ENCODE assay signal across 19 cellular contexts in the genomic region with DNA sequence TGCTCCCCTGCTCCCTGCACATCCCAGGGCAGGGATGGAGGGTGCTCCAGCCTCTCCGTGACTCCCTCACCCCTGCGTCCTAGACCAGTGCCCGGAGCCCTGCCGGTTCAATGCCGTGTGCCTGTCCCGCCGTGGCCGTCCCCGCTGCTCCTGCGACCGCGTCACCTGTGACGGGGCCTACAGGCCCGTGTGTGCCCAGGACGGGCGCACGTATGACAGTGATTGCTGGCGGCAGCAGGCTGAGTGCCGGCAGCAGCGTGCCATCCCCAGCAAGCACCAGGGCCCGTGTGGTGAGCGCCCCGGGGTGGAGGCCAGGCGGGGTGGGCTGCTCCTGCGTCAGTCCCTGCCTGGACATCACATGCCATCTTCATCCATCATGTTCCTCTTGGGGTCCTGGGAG. TPM values are rescaled to one million over a fixed set of nuclear protein-coding genes. Genes with fewer than 3 reads are reported as not detected.
DNase-seq lines count a peak whose midpoint lies in the region; ATAC-seq, FAIRE-seq and TF ChIP-seq lines count a peak whose summit lies in the region.
"Had no signal": no experiment of that assay in that cellular context is flagged by ENCODE, and none has a peak within 500 bp of the region (broad histone marks: within the 10 kb centered on the region; RNA-seq: fewer than 3 reads in every experiment).

No MANE protein-coding gene starts in this region.

- no peaks in the 10 kb centered on the region for H3K9me3 ChIP-seq in HCT116 (ENCODE audit: control insufficient read depth in 1 of 2, insufficient read depth in 1 of 2, low read depth in 1 of 2, low read length in 2 of 2)
- H3K9me3 ChIP-seq in K562 (replicated peaks; ENCODE audit: control insufficient read depth, insufficient read depth, low read depth, low read length): no peaks in the 10 kb centered on the region
- no peaks in the 10 kb centered on the region for H3K9me3 ChIP-seq in neuronal stem cell (replicated peaks in 1 of 2; ENCODE audit: control insufficient read depth in 2 of 2, insufficient read depth in 1 of 2, low read depth in 1 of 2, low read length in 2 of 2)
- no peaks in the 10 kb centered on the region for H3K9me3 ChIP-seq in H9 (ENCODE audit: control insufficient read depth, low read depth, low read length)
- H3K9me3 ChIP-seq: BLaER1 treated with 17β-estradiol and CSF1 and Interleukin-3, amounts not matched to agents 10 nM and 100 nM had no signal

- H2BK20ac ChIP-seq in H9 (ENCODE audit: low read depth, low read length, poor library complexity, severe bottlenecking): no peak overlapping the region

- H3K27me3 ChIP-seq in HCT116 (ENCODE audit: insufficient read depth, low read length) (no peaks in the 10 kb centered on the region), K562 (ENCODE audit: control insufficient read depth in 2 of 2, insufficient read depth in 2 of 2, low read length in 2 of 2) (no peaks in the 10 kb centered on the region), neuronal stem cell (ENCODE audit: control insufficient read depth in 3 of 3, insufficient read depth in 3 of 3, low read depth in 1 of 3, low read length in 3 of 3) (no peaks in the 10 kb centered on the region), H9 (ENCODE audit: insufficient read depth, low read length) (no peaks in the 10 kb centered on the region; the same call in 1 of the 2 replicates)

- peaks cover 36% of the 10 kb centered on the region; the same call in 1 of the 2 replicates for H3K79me2 ChIP-seq in HCT116 (ENCODE audit: insufficient read depth, low read length)
- no peaks in the 10 kb centered on the region; the same call in 2 of the 3 replicates for H3K79me2 ChIP-seq in K562 (ENCODE audit: control insufficient read depth, insufficient read depth, low read length)
- no peaks in the 10 kb centered on the region for H3K79me2 ChIP-seq in H9 (ENCODE audit: insufficient read depth, low read length)

- ATAC-seq in HCT116 (no peak), K562 (no peak), GM18909 (IDR thresholded peaks at IDR 0.05; ENCODE audit: poor library complexity, unreplicated experiment) (no peak)
- ATAC-seq: CD8-positive, alpha-beta T cell had no signal

- in situ Hi-C loops in K562 (cut with MboI): no loop called here

- H3K9me3 Mint-ChIP-seq in activated naive CD4-positive, alpha-beta T cell treated with anti-CD3 and anti-CD28 coated beads, Interleukin-2, amount 10 ng/mL, durations not matched to agents 7 days and 5 days: no peaks in the 10 kb centered on the region
- H3K9me3 Mint-ChIP-seq in H9: no peaks in the 10 kb centered on the region; a peak in 1 of 5 replicates
- H3K9me3 Mint-ChIP-seq: CD8-positive, alpha-beta T cell; IgD-negative memory B cell had no signal

- intact Hi-C loops in HCT116 (cut with micrococcal nuclease): no loop called here
- intact Hi-C loops in K562 (cut with micrococcal nuclease): no loop called here

- H3K36me3 ChIP-seq in HCT116 (ENCODE audit: control insufficient read depth in 1 of 2, insufficient read depth in 2 of 2, low read length in 2 of 2) (peaks cover 15 to 36% of the 10 kb centered on the region in 2 experiments; a peak in 3 of 4 replicates), K562 (ENCODE audit: control insufficient read depth, insufficient read depth, low read length) (peaks cover 55% of the 10 kb centered on the region; the same call in 2 of the 3 replicates), neuronal stem cell (replicated peaks in 1 of 2; ENCODE audit: control insufficient read depth in 2 of 2, insufficient read depth in 2 of 2, low read length in 2 of 2) (peaks cover 52 to 67% of the 10 kb centered on the region in 2 donors)

- H2BK15ac ChIP-seq in neuronal stem cell (ENCODE audit: low read length) (no peak overlapping the region), H9 (ENCODE audit: low read depth, low read length) (no peak overlapping the region)

- H2BK5ac ChIP-seq in neuronal stem cell (ENCODE audit: low read length): no peak overlapping the region
- no peak overlapping the region for H2BK5ac ChIP-seq in H9 (ENCODE audit: insufficient read length, low read length)

- H3K27me3 Mint-ChIP-seq in activated naive CD4-positive, alpha-beta T cell treated with anti-CD3 and anti-CD28 coated beads, Interleukin-2, amount 10 ng/mL, durations not matched to agents 7 days and 5 days: peaks cover 34% of the 10 kb centered on the region
- H3K27me3 Mint-ChIP-seq in H9 (ENCODE audit: low read depth): peaks cover 34% of the 10 kb centered on the region

- no peak overlapping the region for H4K5ac ChIP-seq in H9 (ENCODE audit: insufficient read length, low read depth, low read length)

- POLR2A ChIA-PET in HCT116 (lab: Charles Lee) (no interaction called here), K562 (lab: Yijun Ruan, JAX) (interaction anchor here (0.6 kb wide), 1 partner anchor 12 kb away, joined by 3 read pairs; no protein-coding TSS in a partner anchor)

- no peak overlapping the region for H4K91ac ChIP-seq in neuronal stem cell (ENCODE audit: low read depth, low read length, poor library complexity)
- H4K91ac ChIP-seq in H9 (ENCODE audit: insufficient read length, low read depth, low read length): no peak overlapping the region

- H2AFZ ChIP-seq in HCT116 (ENCODE audit: low read depth, low read length, poor library complexity, severe bottlenecking) (no peak overlapping the region), K562 (ENCODE audit: low read depth, low read length) (no peak overlapping the region), neuronal stem cell (ENCODE audit: low read length) (no peak overlapping the region), H9 (ENCODE audit: low read length) (no peak overlapping the region)

- H3K4ac ChIP-seq in neuronal stem cell (ENCODE audit: low read length): no peak overlapping the region
- no peak overlapping the region for H3K4ac ChIP-seq in H9 (ENCODE audit: low read depth, low read length)

- no peak overlapping the region for H3K27ac Mint-ChIP-seq in activated naive CD4-positive, alpha-beta T cell treated with anti-CD3 and anti-CD28 coated beads, Interleukin-2, amount 10 ng/mL, durations not matched to agents 7 days and 5 days
- H3K27ac Mint-ChIP-seq in H9: no peak overlapping the region
- H3K27ac Mint-ChIP-seq: CD8-positive, alpha-beta T cell; IgD-negative memory B cell had no signal

- H3K4me2 ChIP-seq in HCT116 (ENCODE audit: low read length) (no peak overlapping the region), K562 (ENCODE audit: insufficient read depth, low read length) (no peak overlapping the region), neuronal stem cell (ENCODE audit: insufficient read depth, low read length, poor library complexity, severe bottlenecking) (peak overlapping the region; percentile 18), H9 (ENCODE audit: insufficient read depth, insufficient read length, low read length) (no peak overlapping the region)

- no peak for TF ChIP-seq POLR2A in HCT116 (IDR thresholded peaks at IDR 0.05; ENCODE audit: borderline replicate concordance, extremely low read depth, insufficient read depth, insufficient read length)
- no peak for TF ChIP-seq POLR2A in K562 (conservative IDR thresholded peaks at IDR 0.05)

- no peaks in the 10 kb centered on the region for H3K9me1 ChIP-seq in K562 (ENCODE audit: control insufficient read depth, insufficient read depth, low read length)

- no peak for TF ChIP-seq EP300 in K562 (IDR thresholded peaks at IDR 0.05; ENCODE audit: low read length)

- no peak overlapping the region for H2BK120ac ChIP-seq in neuronal stem cell (ENCODE audit: low read depth, low read length)
- H2BK120ac ChIP-seq in H9 (ENCODE audit: low read depth, low read length, poor library complexity, severe bottlenecking): no peak overlapping the region

- RAD21 ChIA-PET in HCT116 (lab: Charles Lee; ENCODE audit: low non-redundant PET in 1 of 2, low total read pairs in 2 of 2, uncharacterized antibody in 2 of 2, unreplicated experiment in 2 of 2): no interaction called here

- peak overlapping the region; percentile 71 for H3K18ac ChIP-seq in neuronal stem cell (ENCODE audit: low read length)
- H3K18ac ChIP-seq in H9 (ENCODE audit: insufficient read length, low read depth, low read length): no peak overlapping the region

- peaks cover 4% of the 10 kb centered on the region for H3K23me2 ChIP-seq in H9 (ENCODE audit: insufficient read length, low read depth, low read length, poor library complexity, severe bottlenecking)

- CTCF ChIA-PET in activated naive CD4-positive, alpha-beta T cell treated with anti-CD3 and anti-CD28 coated beads, Interleukin-2, amount 10 ng/mL, durations not matched to agents 7 days and 5 days (lab: Charles Lee): interaction anchor here (2.3 kb wide), 1 partner anchor 18 kb away, joined by 7 read pairs; no protein-coding TSS in a partner anchor
- CTCF ChIA-PET in HCT116 (lab: Charles Lee): no interaction called here
- CTCF ChIA-PET in K562 (lab: Yijun Ruan, JAX; ENCODE audit: low intra/inter-chr PET ratio): no interaction called here

- H3K56ac ChIP-seq in H9 (ENCODE audit: insufficient read length, low read depth, low read length): no peak overlapping the region

- WGBS in K562 (ENCODE audit: insufficient coverage, low coverage, missing lambda C conversion rate): 95% methylated on average over 15 of the region's 25 CpGs
- WGBS in neuronal stem cell (ENCODE audit: extremely low coverage in 2 of 2, insufficient read length in 2 of 2, insufficient replicate concordance in 1 of 2), 2 donors: no CpG with 5 or more reads among the region's 25 CpGs
- WGBS in H9 (ENCODE audit: extremely low coverage, insufficient read length, low lambda C conversion rate): no CpG with 5 or more reads among the region's 25 CpGs

- peaks cover 17% of the 10 kb centered on the region for H3K4me1 Mint-ChIP-seq in activated naive CD4-positive, alpha-beta T cell treated with anti-CD3 and anti-CD28 coated beads, Interleukin-2, amount 10 ng/mL, durations not matched to agents 7 days and 5 days
- H3K4me1 Mint-ChIP-seq in H9: peaks cover 7 to 15% of the 10 kb centered on the region in 2 experiments

- H2AK5ac ChIP-seq in neuronal stem cell (ENCODE audit: low read depth, low read length) (no peak overlapping the region), H9 (ENCODE audit: insufficient read length, low read length) (no peak overlapping the region)

- no peak for DNase-seq in activated naive CD4-positive, alpha-beta T cell treated with anti-CD3 and anti-CD28 coated beads, Interleukin-2, amount 10 ng/mL, durations not matched to agents 7 days and 5 days
- no peak for DNase-seq in activated naive CD4-positive, alpha-beta T cell treated with Interleukin-2 at 50 U/mL for 16 hours
- no peak for DNase-seq in HCT116 (ENCODE audit: low read depth, low spot score)
- no peak for DNase-seq in K562 (ENCODE audit: extremely low read depth in 1 of 4, low spot score in 3 of 4)
- no peak for DNase-seq in neuronal stem cell (ENCODE audit: low spot score)
- no peak for DNase-seq in H9
- DNase-seq: 8988T; Calu3; CD8-positive, alpha-beta T cell; DMS79 treated with DMSO at 0.1 percent for 48 hours; GF-D8; GOT3; HCEC 1CT had no signal

- H4K20me1 ChIP-seq in HCT116 (ENCODE audit: insufficient read depth) (no peaks in the 10 kb centered on the region), K562 (replicated peaks; ENCODE audit: control insufficient read depth, insufficient read depth, low read length) (peaks cover 18% of the 10 kb centered on the region), H9 (ENCODE audit: control insufficient read depth, insufficient read depth, insufficient read length) (peaks cover 3% of the 10 kb centered on the region)

- TF ChIP-seq RAD21 in HCT116 (IDR thresholded peaks at IDR 0.05; ENCODE audit: low read depth) (no peak), K562 (CRISPR knock-in tag; conservative IDR thresholded peaks at IDR 0.05 in 1 of 2, IDR thresholded peaks at IDR 0.05 in 1 of 2) (no peak)

- no peaks in the 10 kb centered on the region for H3K9me2 ChIP-seq in HCT116 (ENCODE audit: insufficient read depth)

- FAIRE-seq in K562 (lab: Jason Lieb, UNC): no peak
- FAIRE-seq: HTR-8/SVneo had no signal

- H3K23ac ChIP-seq in neuronal stem cell (ENCODE audit: low read depth, low read length, poor library complexity): peak overlapping the region; percentile 93
- H3K23ac ChIP-seq in H9 (ENCODE audit: insufficient read length, low read depth, low read length): no peak overlapping the region

- H3K36me3 Mint-ChIP-seq in activated naive CD4-positive, alpha-beta T cell treated with anti-CD3 and anti-CD28 coated beads, Interleukin-2, amount 10 ng/mL, durations not matched to agents 7 days and 5 days: no peaks in the 10 kb centered on the region
- peaks cover 7 to 41% (median 39%) of the 10 kb centered on the region in 3 experiments for H3K36me3 Mint-ChIP-seq in H9 (ENCODE audit: insufficient read depth in 1 of 3, low read depth in 3 of 3)
- H3K36me3 Mint-ChIP-seq: CD8-positive, alpha-beta T cell; IgD-negative memory B cell had no signal

- H4K8ac ChIP-seq in neuronal stem cell (ENCODE audit: low read depth, low read length): no peak overlapping the region
- no peak overlapping the region for H4K8ac ChIP-seq in H9 (replicated peaks; ENCODE audit: insufficient read length, low read depth, low read length)

- TF ChIP-seq CTCF in HCT116 (IDR thresholded peaks at IDR 0.05 in 2 of 3, conservative IDR thresholded peaks at IDR 0.05 in 1 of 3; ENCODE audit: borderline replicate concordance in 1 of 3, insufficient read depth in 1 of 3, low read depth in 2 of 3, low read length in 2 of 3): no peak
- TF ChIP-seq CTCF in K562 (IDR thresholded peaks at IDR 0.05 in 2 of 3, conservative IDR thresholded peaks at IDR 0.05 in 1 of 3; ENCODE audit: insufficient read depth in 2 of 3, low read depth in 1 of 3, low read length in 3 of 3): no peak
- TF ChIP-seq CTCF in H9 (conservative IDR thresholded peaks at IDR 0.05): no peak

- BruUV-seq in HCT116 (replicated peaks; lab: Mats Ljungman, UMichigan): no TSS peak
- BruUV-seq in K562 (replicated peaks; lab: Mats Ljungman, UMichigan): no TSS peak

- H3K79me1 ChIP-seq in neuronal stem cell (ENCODE audit: low read depth, low read length): peaks cover 34% of the 10 kb centered on the region
- no peaks in the 10 kb centered on the region for H3K79me1 ChIP-seq in H9 (ENCODE audit: insufficient read depth, low read depth, low read length, poor library complexity, severe bottlenecking)

- H3K4me3 ChIP-seq in HCT116 (replicated peaks in 1 of 2; ENCODE audit: low read depth in 1 of 2, low read length in 2 of 2) (no peak overlapping the region), K562 (no peak overlapping the region), neuronal stem cell (ENCODE audit: low read length in 2 of 2) (no peak overlapping the region)
- H3K4me3 ChIP-seq: BLaER1 treated with 17β-estradiol and CSF1 and Interleukin-3, amounts not matched to agents 10 nM and 100 nM had no signal

- H2BK12ac ChIP-seq in neuronal stem cell (ENCODE audit: low read length) (peak overlapping the region; percentile 58), H9 (ENCODE audit: insufficient read length, low read depth, low read length) (no peak overlapping the region)

- H3K4me3 Mint-ChIP-seq in activated naive CD4-positive, alpha-beta T cell treated with anti-CD3 and anti-CD28 coated beads, Interleukin-2, amount 10 ng/mL, durations not matched to agents 7 days and 5 days: peak overlapping the region; percentile 28
- no peak overlapping the region for H3K4me3 Mint-ChIP-seq in H9
- H3K4me3 Mint-ChIP-seq: CD8-positive, alpha-beta T cell had no signal

- H3K27ac ChIP-seq in HCT116 (ENCODE audit: low read depth, low read length): peak overlapping the region; percentile 9; the same call in 1 of the 2 replicates
- H3K27ac ChIP-seq in K562 (ENCODE audit: extremely low read depth, low read depth, low read length): no peak overlapping the region
- H3K27ac ChIP-seq in neuronal stem cell (replicated peaks; ENCODE audit: low read length): no peak overlapping the region
- H3K27ac ChIP-seq in H9 (ENCODE audit: insufficient read length, low read depth, low read length): no peak overlapping the region
- H3K27ac ChIP-seq: BLaER1 treated with 17β-estradiol and CSF1 and Interleukin-3, amounts not matched to agents 10 nM and 100 nM had no signal

- no peak overlapping the region for H3T11ph ChIP-seq in H9 (ENCODE audit: low read length)

- no peak overlapping the region for H3K9ac ChIP-seq in HCT116 (ENCODE audit: low read length)
- no peak overlapping the region for H3K9ac ChIP-seq in K562 (ENCODE audit: insufficient read depth in 1 of 2, low read depth in 2 of 2, low read length in 2 of 2)
- H3K9ac ChIP-seq in neuronal stem cell (ENCODE audit: low read depth, low read length, poor library complexity): no peak overlapping the region
- no peak overlapping the region for H3K9ac ChIP-seq in H9 (ENCODE audit: extremely low read depth, insufficient read length, low read length)
- H3K9ac ChIP-seq: BLaER1 treated with 17β-estradiol and CSF1 and Interleukin-3, amounts not matched to agents 10 nM and 100 nM had no signal

- peak overlapping the region; percentile 56 for H3K14ac ChIP-seq in neuronal stem cell (ENCODE audit: low read length)
- no peak overlapping the region for H3K14ac ChIP-seq in H9 (ENCODE audit: insufficient read depth, low read length)

- peaks cover 7 to 18% of the 10 kb centered on the region in 2 experiments; a peak in 3 of 4 replicates for H3K4me1 ChIP-seq in HCT116 (ENCODE audit: control insufficient read depth in 1 of 2, insufficient read depth in 2 of 2, low read length in 2 of 2)
- H3K4me1 ChIP-seq in K562 (replicated peaks in 1 of 2; ENCODE audit: control insufficient read depth in 2 of 2, insufficient read depth in 2 of 2, low read length in 2 of 2): peaks cover 8 to 80% of the 10 kb centered on the region in 2 experiments; a peak in 4 of 5 replicates
- H3K4me1 ChIP-seq in neuronal stem cell (ENCODE audit: control insufficient read depth in 2 of 2, insufficient read depth in 1 of 2, low read depth in 1 of 2, low read length in 2 of 2): peaks cover 2 to 25% of the 10 kb centered on the region in 2 donors
- H3K4me1 ChIP-seq in H9 (ENCODE audit: insufficient read depth, low read length): no peaks in the 10 kb centered on the region

RNA-seq across cellular contexts. Expression of a gene that starts 22.0 kb away (rescaled TPM):
- total RNA-seq in HCT116 (2021; ENCODE audit: unreplicated experiment) (134 TPM), K562 (2014; rRNA removed) (29.5 and 37.2 TPM in 2 replicates), K562 (2014; rRNA removed; fragmentation: Illumina TruSeq; extraction: Trizol) (4.5 and 4.9 TPM in 2 replicates), K562 (2015; rRNA removed; fragmentation: Illumina TruSeq; extraction: Trizol) (12.0 and 13.2 TPM in 2 replicates), K562 (2021) (89.7 and 111 TPM in 2 replicates), H9 (2021) (173 and 175 TPM in 2 replicates)
- 71.3 and 82.2 TPM in 2 replicates for polyA plus RNA-seq in HCT116 (2012)
- 268 and 576 TPM in 2 replicates for total RNA-seq in K562 (2011; cell fraction: chromatin; rRNA removed; ENCODE audit: low replicate concordance)
- 387 and 414 TPM in 2 replicates for total RNA-seq in K562 (2011; cell fraction: nucleolus; rRNA removed)
- 326 and 377 TPM in 2 replicates for total RNA-seq in K562 (2011; cell fraction: nucleoplasm; rRNA removed)
- polyA plus RNA-seq in K562 (2011; rRNA removed) (18.1 and 39.0 TPM in 2 replicates), K562 (2014; fragmentation: Illumina TruSeq; extraction: Trizol) (19.2 and 34.8 TPM in 2 replicates), K562 (2014; fragmentation: Nextera tagmentation; extraction: Ambion mirVana) (under 1 TPM; 0.04 to 0.06 TPM), K562 (2014; rRNA removed) (49.3 and 67.7 TPM in 2 replicates)
- polyA plus RNA-seq in K562 (2011; cell fraction: cytosol; rRNA removed): 28.0 and 43.3 TPM in 2 replicates
- polyA plus RNA-seq in K562 (2011; cell fraction: nucleus; rRNA removed): 483 and 499 TPM in 2 replicates
- 66.2 and 73.2 TPM in 2 replicates for polyA plus RNA-seq in K562 (2012)
- 12.6 and 21.4 TPM in 2 replicates for polyA minus RNA-seq in K562 (2011; rRNA and poly(A)+ RNA removed)
- 33.4 and 47.6 TPM in 2 replicates for polyA minus RNA-seq in K562 (2011; cell fraction: cytosol; rRNA and poly(A)+ RNA removed)
- polyA minus RNA-seq in K562 (2011; cell fraction: nucleus; rRNA and poly(A)+ RNA removed): 68.5 and 80.0 TPM in 2 replicates
- polyA plus RNA-seq in neuronal stem cell (2013, experiment 1 of 2): 79.8 TPM
- 78.9 TPM for polyA plus RNA-seq in neuronal stem cell (2013, experiment 2 of 2)

RNA-seq across cellular contexts. Expression of a gene that starts 28.6 kb away (rescaled TPM):
- 140 TPM for total RNA-seq in HCT116 (2021; ENCODE audit: unreplicated experiment)
- 209 and 352 TPM in 2 replicates for polyA plus RNA-seq in HCT116 (2012)
- 2.7 and 7.4 TPM in 2 replicates for total RNA-seq in K562 (2011; cell fraction: chromatin; rRNA removed; ENCODE audit: low replicate concordance)
- 13.3 and 15.0 TPM in 2 replicates for total RNA-seq in K562 (2011; cell fraction: nucleolus; rRNA removed)
- 6.9 and 9.5 TPM in 2 replicates for total RNA-seq in K562 (2011; cell fraction: nucleoplasm; rRNA removed)
- total RNA-seq in K562 (2014; rRNA removed): 58.3 and 70.7 TPM in 2 replicates
- total RNA-seq in K562 (2014; rRNA removed; fragmentation: Illumina TruSeq; extraction: Trizol): 0.40 and 0.54 TPM in 2 replicates
- 10.8 and 11.6 TPM in 2 replicates for total RNA-seq in K562 (2015; rRNA removed; fragmentation: Illumina TruSeq; extraction: Trizol)
- total RNA-seq in K562 (2021): 31.1 and 32.5 TPM in 2 replicates
- 14.5 and 15.7 TPM in 2 replicates for polyA plus RNA-seq in K562 (2011; rRNA removed)
- polyA plus RNA-seq in K562 (2011; cell fraction: cytosol; rRNA removed): 26.4 and 90.5 TPM in 2 replicates
- polyA plus RNA-seq in K562 (2011; cell fraction: nucleus; rRNA removed): 11.7 and 19.4 TPM in 2 replicates
- 26.7 and 43.1 TPM in 2 replicates for polyA plus RNA-seq in K562 (2012)
- 2.6 and 12.8 TPM in 2 replicates for polyA plus RNA-seq in K562 (2014; fragmentation: Illumina TruSeq; extraction: Trizol)
- polyA plus RNA-seq in K562 (2014; fragmentation: Nextera tagmentation; extraction: Ambion mirVana): 10 to 100 TPM in 1 of 2 experiments, 1 to 10 TPM in 1; 7.2 to 12.2 TPM
- polyA plus RNA-seq in K562 (2014; rRNA removed): 50.8 and 56.1 TPM in 2 replicates
- polyA minus RNA-seq in K562 (2011; rRNA and poly(A)+ RNA removed): 1.9 and 3.6 TPM in 2 replicates
- 6.9 and 7.5 TPM in 2 replicates for polyA minus RNA-seq in K562 (2011; cell fraction: cytosol; rRNA and poly(A)+ RNA removed)
- polyA minus RNA-seq in K562 (2011; cell fraction: nucleus; rRNA and poly(A)+ RNA removed): 1.9 and 5.0 TPM in 2 replicates
- polyA plus RNA-seq in neuronal stem cell (2013, experiment 1 of 2): 44.0 TPM
- polyA plus RNA-seq in neuronal stem cell (2013, experiment 2 of 2): 44.5 TPM
- 39.7 and 40.8 TPM in 2 replicates for total RNA-seq in H9 (2021)

RNA-seq across cellular contexts. Expression of a gene that starts 32.2 kb away (rescaled TPM):
- total RNA-seq in HCT116 (2021; ENCODE audit: unreplicated experiment) (6.3 TPM), K562 (2014; rRNA removed) (0.32 TPM in 1 of 2 replicates, not detected in the other), K562 (2014; rRNA removed; fragmentation: Illumina TruSeq; extraction: Trizol) (not detected in 2 replicates), K562 (2015; rRNA removed; fragmentation: Illumina TruSeq; extraction: Trizol) (not detected in 2 replicates), K562 (2021) (not detected in 2 replicates), H9 (2021) (not detected in 2 replicates)
- polyA plus RNA-seq in HCT116 (2012): 8.6 and 8.7 TPM in 2 replicates
- total RNA-seq in K562 (2011; cell fraction: chromatin; rRNA removed; ENCODE audit: low replicate concordance): 0.35 TPM in 1 of 2 replicates, not detected in the other
- 0.17 TPM in 1 of 2 replicates, not detected in the other for total RNA-seq in K562 (2011; cell fraction: nucleolus; rRNA removed)
- total RNA-seq in K562 (2011; cell fraction: nucleoplasm; rRNA removed): not detected in 2 replicates
- polyA plus RNA-seq in K562 (2011; rRNA removed) (0.04 TPM in 2 replicates), K562 (2014; fragmentation: Illumina TruSeq; extraction: Trizol) (not detected in 2 replicates), K562 (2014; fragmentation: Nextera tagmentation; extraction: Ambion mirVana) (not detected), K562 (2014; rRNA removed) (not detected in 2 replicates)
- polyA plus RNA-seq in K562 (2011; cell fraction: cytosol; rRNA removed): 0.04 and 0.06 TPM in 2 replicates
- 0.06 and 0.07 TPM in 2 replicates for polyA plus RNA-seq in K562 (2011; cell fraction: nucleus; rRNA removed)
- 0.04 and 0.11 TPM in 2 replicates for polyA plus RNA-seq in K562 (2012)
- polyA minus RNA-seq in K562 (2011; rRNA and poly(A)+ RNA removed): not detected in 2 replicates
- polyA minus RNA-seq in K562 (2011; cell fraction: cytosol; rRNA and poly(A)+ RNA removed): not detected in 2 replicates
- polyA minus RNA-seq in K562 (2011; cell fraction: nucleus; rRNA and poly(A)+ RNA removed): 0.13 and 0.22 TPM in 2 replicates
- polyA plus RNA-seq in neuronal stem cell (2013, experiment 1 of 2): 0.03 TPM
- 0.01 TPM for polyA plus RNA-seq in neuronal stem cell (2013, experiment 2 of 2)
- total RNA-seq: A673; CD8-positive, alpha-beta T cell had no signal
- polyA plus RNA-seq: AG04450, IgD-negative memory B cell had no signal

RNA-seq across cellular contexts. Expression of a gene that starts 42.0 kb away (rescaled TPM):
- 145 TPM for total RNA-seq in HCT116 (2021; ENCODE audit: unreplicated experiment)
- polyA plus RNA-seq in HCT116 (2012): 88.1 and 110 TPM in 2 replicates
- total RNA-seq in K562 (2011; cell fraction: chromatin; rRNA removed; ENCODE audit: low replicate concordance): 5.7 and 23.9 TPM in 2 replicates
- total RNA-seq in K562 (2011; cell fraction: nucleolus; rRNA removed): 54.5 and 57.7 TPM in 2 replicates
- 14.9 and 19.0 TPM in 2 replicates for total RNA-seq in K562 (2011; cell fraction: nucleoplasm; rRNA removed)
- 41.4 and 49.2 TPM in 2 replicates for total RNA-seq in K562 (2014; rRNA removed)
- total RNA-seq in K562 (2014; rRNA removed; fragmentation: Illumina TruSeq; extraction: Trizol): 0.25 TPM in 1 of 2 replicates, not detected in the other
- 1.9 TPM in 2 replicates for total RNA-seq in K562 (2015; rRNA removed; fragmentation: Illumina TruSeq; extraction: Trizol)
- total RNA-seq in K562 (2021): 40.5 and 44.3 TPM in 2 replicates
- polyA plus RNA-seq in K562 (2011; rRNA removed): 5.3 and 10.4 TPM in 2 replicates
- 18.6 and 66.9 TPM in 2 replicates for polyA plus RNA-seq in K562 (2011; cell fraction: cytosol; rRNA removed)
- 86.7 and 173 TPM in 2 replicates for polyA plus RNA-seq in K562 (2011; cell fraction: nucleus; rRNA removed)
- polyA plus RNA-seq in K562 (2012): 8.3 and 15.7 TPM in 2 replicates
- polyA plus RNA-seq in K562 (2014; fragmentation: Illumina TruSeq; extraction: Trizol): 0.21 and 0.61 TPM in 2 replicates
- polyA plus RNA-seq in K562 (2014; fragmentation: Nextera tagmentation; extraction: Ambion mirVana): not detected
- polyA plus RNA-seq in K562 (2014; rRNA removed): 33.7 and 43.7 TPM in 2 replicates
- 0.21 TPM in 1 of 2 replicates, not detected in the other for polyA minus RNA-seq in K562 (2011; rRNA and poly(A)+ RNA removed)
- polyA minus RNA-seq in K562 (2011; cell fraction: cytosol; rRNA and poly(A)+ RNA removed): 3.6 and 11.6 TPM in 2 replicates
- polyA minus RNA-seq in K562 (2011; cell fraction: nucleus; rRNA and poly(A)+ RNA removed): 7.2 and 11.6 TPM in 2 replicates
- polyA plus RNA-seq in neuronal stem cell (2013, experiment 1 of 2): 312 TPM
- 285 TPM for polyA plus RNA-seq in neuronal stem cell (2013, experiment 2 of 2)
- total RNA-seq in H9 (2021): 3.7 and 4.0 TPM in 2 replicates
- polyA plus RNA-seq: IgD-negative memory B cell had no signal

RNA-seq across cellular contexts. Expression of a gene that starts 60.0 kb away (rescaled TPM):
- total RNA-seq in HCT116 (2021; ENCODE audit: unreplicated experiment) (0.39 TPM), K562 (2014; rRNA removed) (not detected in 2 replicates), K562 (2014; rRNA removed; fragmentation: Illumina TruSeq; extraction: Trizol) (not detected in 2 replicates), K562 (2015; rRNA removed; fragmentation: Illumina TruSeq; extraction: Trizol) (not detected in 2 replicates), K562 (2021) (not detected in 2 replicates), H9 (2021) (not detected in 2 replicates)
- polyA plus RNA-seq in HCT116 (2012): 2.6 and 3.8 TPM in 2 replicates
- total RNA-seq in K562 (2011; cell fraction: chromatin; rRNA removed; ENCODE audit: low replicate concordance): 0.30 and 1.0 TPM in 2 replicates
- 0.39 and 0.67 TPM in 2 replicates for total RNA-seq in K562 (2011; cell fraction: nucleolus; rRNA removed)
- total RNA-seq in K562 (2011; cell fraction: nucleoplasm; rRNA removed): 0.23 and 0.29 TPM in 2 replicates
- polyA plus RNA-seq in K562 (2011; rRNA removed) (0.04 TPM in 1 of 2 replicates, not detected in the other), K562 (2014; fragmentation: Illumina TruSeq; extraction: Trizol) (not detected in 2 replicates), K562 (2014; fragmentation: Nextera tagmentation; extraction: Ambion mirVana) (not detected), K562 (2014; rRNA removed) (not detected in 2 replicates)
- 0.06 TPM in 1 of 2 replicates, not detected in the other for polyA plus RNA-seq in K562 (2011; cell fraction: cytosol; rRNA removed)
- polyA plus RNA-seq in K562 (2011; cell fraction: nucleus; rRNA removed): 0.18 and 0.25 TPM in 2 replicates
- polyA plus RNA-seq in K562 (2012): 0.46 and 0.48 TPM in 2 replicates
- polyA minus RNA-seq in K562 (2011; rRNA and poly(A)+ RNA removed): not detected in 2 replicates
- not detected in 2 replicates for polyA minus RNA-seq in K562 (2011; cell fraction: cytosol; rRNA and poly(A)+ RNA removed)
- 0.33 TPM in 1 of 2 replicates, not detected in the other for polyA minus RNA-seq in K562 (2011; cell fraction: nucleus; rRNA and poly(A)+ RNA removed)
- not detected for polyA plus RNA-seq in neuronal stem cell (2013, experiment 1 of 2)
- polyA plus RNA-seq in neuronal stem cell (2013, experiment 2 of 2): 0.01 TPM
- total RNA-seq: A673, Calu3 had no signal
- polyA plus RNA-seq: AG04450, IgD-negative memory B cell had no signal
